In genomic region chr18:63850010-63850409, GRCh38 we compare ENCODE assay signal across 9 cellular contexts. TPM values are rescaled to one million over a fixed set of nuclear protein-coding genes. Genes with fewer than 3 reads are reported as not detected.
DNase-seq lines count a peak whose midpoint lies in the region; ATAC-seq and TF ChIP-seq lines count a peak whose summit lies in the region.
"Had no signal": no experiment of that assay in that cellular context is flagged by ENCODE, and none has a peak within 500 bp of the region (broad histone marks: within the 10 kb centered on the region; RNA-seq: fewer than 3 reads in every experiment).

No MANE protein-coding gene starts in this region.

- TF ChIP-seq CTCF in Caco-2 (IDR thresholded peaks at IDR 0.05; ENCODE audit: insufficient read depth in 1 of 2, low read depth in 1 of 2, low read length in 1 of 2, severe bottlenecking in 1 of 2, unreplicated experiment in 1 of 2) (peak in 1 of 2 experiments; percentile 24), IMR-90 (conservative IDR thresholded peaks at IDR 0.05; ENCODE audit: low read depth, low read length) (peak; percentile 53), left lung (IDR thresholded peaks at IDR 0.05) (no peak)

- no peak overlapping the region for H3K9ac ChIP-seq in IMR-90 (ENCODE audit: low read depth, low read length)

- no CpG with 5 or more reads among the region's 4 CpGs for WGBS in IMR-90 (ENCODE audit: extremely low coverage in 2 of 2, insufficient read length in 1 of 2), 2 experiments

- no peak overlapping the region for H2AK9ac ChIP-seq in IMR-90 (replicated peaks; ENCODE audit: low read depth, low read length, poor library complexity)

- no peak overlapping the region for H4K91ac ChIP-seq in IMR-90 (ENCODE audit: insufficient read depth, low read depth, low read length)

- no peak overlapping the region for H2BK5ac ChIP-seq in IMR-90 (ENCODE audit: low read depth, low read length, poor library complexity, severe bottlenecking)

- TF ChIP-seq POLR2A in IMR-90 (IDR thresholded peaks at IDR 0.05; ENCODE audit: low read depth, low read length), result no peak

- dilution Hi-C loops in IMR-90 (cut with HindIII; ENCODE audit: low sequenced_read_pairs, unreplicated experiment), result no loop called here

- POLR2A ChIA-PET in Caco-2 (lab: Charles Lee) (no interaction called here), IMR-90 (lab: Charles Lee; ENCODE audit: unreplicated experiment) (no interaction called here)

- ATAC-seq in GM19395 (IDR thresholded peaks at IDR 0.05; ENCODE audit: unreplicated experiment) (peak; percentile 69), IMR-90 (ENCODE audit: low read depth) (peak; percentile 67; the same call in 1 of the 2 replicates), left lung (peak; percentile 51), HG03025 (IDR thresholded peaks at IDR 0.05; ENCODE audit: low FRiP score, unreplicated experiment) (no peak)
- ATAC-seq: K562 had no signal

- no peaks in the 10 kb centered on the region for H3K9me3 Mint-ChIP-seq in Caco-2 (ENCODE audit: unreplicated experiment)

- no peaks in the 10 kb centered on the region for H3K4me1 Mint-ChIP-seq in Caco-2 (ENCODE audit: low read depth, unreplicated experiment)

- H2AK5ac ChIP-seq in IMR-90 (ENCODE audit: low read depth, low read length), result no peak overlapping the region

- no peak overlapping the region for H3K4me3 Mint-ChIP-seq in Caco-2 (ENCODE audit: unreplicated experiment)

- no peak overlapping the region for H3K18ac ChIP-seq in IMR-90 (ENCODE audit: low read depth, low read length)

- no peak overlapping the region for H3K56ac ChIP-seq in IMR-90 (ENCODE audit: extremely low read depth, insufficient read depth, low read length)

- H3K27me3 ChIP-seq in Caco-2 (replicated peaks; ENCODE audit: control insufficient read depth, insufficient read depth, low read length) (no peaks in the 10 kb centered on the region), IMR-90 (ENCODE audit: control insufficient read depth, insufficient read depth, low read length) (no peaks in the 10 kb centered on the region; the same call in 1 of the 2 replicates), left lung (no peaks in the 10 kb centered on the region)

- H2AFZ ChIP-seq in IMR-90 (replicated peaks; ENCODE audit: low read length, poor library complexity), result no peak overlapping the region

- H2BK120ac ChIP-seq in IMR-90 (ENCODE audit: low read depth, low read length), result no peak overlapping the region

- in situ Hi-C loops in IMR-90 (cut with MboI; ENCODE audit: low sequenced_read_pairs), result no loop called here

- no peak overlapping the region for H4K5ac ChIP-seq in IMR-90 (ENCODE audit: low read depth, low read length)

- H3K36me3 ChIP-seq in Caco-2 (ENCODE audit: control insufficient read depth, insufficient read depth, low read length), result no peaks in the 10 kb centered on the region
- H3K36me3 ChIP-seq in IMR-90 (ENCODE audit: control insufficient read depth, insufficient read depth, low read length), result no peaks in the 10 kb centered on the region
- no peaks in the 10 kb centered on the region for H3K36me3 ChIP-seq in left lung

- no peak overlapping the region for H3K4me3 ChIP-seq in Caco-2 (ENCODE audit: low read depth, low read length)
- no peak overlapping the region for H3K4me3 ChIP-seq in IMR-90 (ENCODE audit: insufficient read depth, low read depth, low read length)
- H3K4me3 ChIP-seq in left lung, result no peak overlapping the region
- H3K4me3 ChIP-seq: K562 had no signal

- no peaks in the 10 kb centered on the region for H3K9me3 ChIP-seq in Caco-2
- H3K9me3 ChIP-seq in IMR-90 (ENCODE audit: control insufficient read depth, insufficient read depth, low read length), result no peaks in the 10 kb centered on the region
- H3K9me3 ChIP-seq in left lung, result no peaks in the 10 kb centered on the region

- H3K14ac ChIP-seq in IMR-90 (replicated peaks; ENCODE audit: low read depth, low read length), result no peak overlapping the region

- DNase-seq in Caco-2 (peak; percentile 30 to 31), IMR-90 (peak; percentile 31), SK-N-DZ (ENCODE audit: low spot score) (peak; percentile 5), left lung (no peak), NCI-H2029 (lab: John Stamatoyannopoulos, UW) (no peak), GM19240 (ENCODE audit: insufficient read length, low spot score) (no peak)

- peak; percentile 53 for TF ChIP-seq RAD21 in IMR-90 (IDR thresholded peaks at IDR 0.05; ENCODE audit: low read length)

- no peaks in the 10 kb centered on the region for H3K4me1 ChIP-seq in Caco-2
- no peaks in the 10 kb centered on the region for H3K4me1 ChIP-seq in IMR-90 (ENCODE audit: control insufficient read depth, insufficient read depth, low read length)
- no peaks in the 10 kb centered on the region for H3K4me1 ChIP-seq in left lung

- peaks cover 2% of the 10 kb centered on the region for H3K27me3 Mint-ChIP-seq in Caco-2 (ENCODE audit: insufficient read depth, unreplicated experiment)

- H3K23ac ChIP-seq in IMR-90 (ENCODE audit: low read depth, low read length), result no peak overlapping the region

- H2BK20ac ChIP-seq in IMR-90 (ENCODE audit: low read depth, low read length), result no peak overlapping the region

- CTCF ChIA-PET in Caco-2 (lab: Charles Lee) (no interaction called here), IMR-90 (lab: Yijun Ruan, JAX) (no interaction called here)

- no peaks in the 10 kb centered on the region for H3K9me1 ChIP-seq in IMR-90 (ENCODE audit: insufficient read depth, low read length)

- no peaks in the 10 kb centered on the region for H4K20me1 ChIP-seq in IMR-90 (ENCODE audit: insufficient read depth, low read length)

- H3K27ac Mint-ChIP-seq in Caco-2 (ENCODE audit: unreplicated experiment), result no peak overlapping the region

- no peak overlapping the region for H3K4me2 ChIP-seq in IMR-90 (ENCODE audit: low read depth, low read length)

- no TSS peak for BruUV-seq in Caco-2 (replicated peaks; lab: Mats Ljungman, UMichigan)
- no TSS peak for BruUV-seq in IMR-90 (replicated peaks; lab: Mats Ljungman, UMichigan)

- no peak overlapping the region for H2BK15ac ChIP-seq in IMR-90 (ENCODE audit: low read depth, low read length)

- H3K36me3 Mint-ChIP-seq in Caco-2 (ENCODE audit: insufficient read depth, unreplicated experiment), result no peaks in the 10 kb centered on the region

- H3K79me1 ChIP-seq in IMR-90 (ENCODE audit: low read depth in 1 of 2, low read length in 2 of 2), result no peaks in the 10 kb centered on the region

- H4K8ac ChIP-seq in IMR-90 (ENCODE audit: low read depth in 2 of 2, low read length in 2 of 2), result no peak overlapping the region

- intact Hi-C loops in Caco-2 (cut with micrococcal nuclease; ENCODE audit: unreplicated experiment), result no loop called here
- intact Hi-C loops in IMR-90 (cut with micrococcal nuclease), result loop anchor here (1.0 kb wide), 1 partner anchor 332 kb away; no protein-coding TSS in a partner anchor
- intact Hi-C loops in left lung (cut with DNase I), result no loop called here

- H3K27ac ChIP-seq in IMR-90 (ENCODE audit: insufficient read depth, low read length), result no peak overlapping the region
- no peak overlapping the region for H3K27ac ChIP-seq in left lung

- H3K4ac ChIP-seq in IMR-90 (ENCODE audit: low read depth, low read length), result no peak overlapping the region

TF ChIP-seq in IMR-90, 13 proteins besides CTCF, POLR2A, EP300 and RAD21:
- TF ChIP-seq ELK1 (IDR thresholded peaks at IDR 0.05; ENCODE audit: borderline replicate concordance, low read depth, low read length) (no peak), NFE2L2 (IDR thresholded peaks at IDR 0.05; ENCODE audit: low read depth, low read length) (no peak), SMC3 (IDR thresholded peaks at IDR 0.05; ENCODE audit: low read depth, low read length) (peak; percentile 63), CEBPB (IDR thresholded peaks at IDR 0.05; ENCODE audit: low read depth, low read length) (0 out of 2 replicates have a peak, but pooled peaks have one; percentile 9), MXI1 (IDR thresholded peaks at IDR 0.05; ENCODE audit: borderline replicate concordance, low read depth, low read length) (no peak), CHD1 (IDR thresholded peaks at IDR 0.05; ENCODE audit: low read depth, low read length) (no peak)

RNA-seq across cellular contexts. Expression of gene SERPINB2, which starts 37.5 kb away (rescaled TPM):
- total RNA-seq in Caco-2 (2022) (not detected in 2 replicates), IMR-90 (2012; rRNA removed) (34.4 and 43.0 TPM in 2 replicates), left lung (1 to 10 TPM; 1.1 to 3.5 TPM)
- polyA plus RNA-seq in IMR-90 (2012; rRNA removed), result 32.1 and 46.4 TPM in 2 replicates
- polyA plus RNA-seq in IMR-90 (2012; cell fraction: cytosol; rRNA removed), result 5.3 and 22.9 TPM in 2 replicates
- 5.4 and 32.1 TPM in 2 replicates for polyA plus RNA-seq in IMR-90 (2012; cell fraction: nucleus; rRNA removed; ENCODE audit: low replicate concordance)
- not detected in 2 replicates for polyA plus RNA-seq in SK-N-DZ (2014; cell fraction: cytosol; rRNA removed)
- polyA plus RNA-seq in SK-N-DZ (2014; cell fraction: nucleus; rRNA removed), result not detected in 2 replicates

RNA-seq across cellular contexts. Expression of gene SERPINB10, which starts 57.7 kb away (rescaled TPM):
- total RNA-seq in Caco-2 (2022) (not detected in 2 replicates), IMR-90 (2012; rRNA removed) (not detected in 2 replicates), left lung (under 1 TPM in 1 of 2 donors, not detected in 1; 0.58 TPM)
- polyA plus RNA-seq in IMR-90 (2012; rRNA removed), result not detected in 2 replicates
- not detected in 2 replicates for polyA plus RNA-seq in IMR-90 (2012; cell fraction: cytosol; rRNA removed)
- 0.05 TPM in 1 of 2 replicates, not detected in the other for polyA plus RNA-seq in IMR-90 (2012; cell fraction: nucleus; rRNA removed; ENCODE audit: low replicate concordance)
- polyA plus RNA-seq in SK-N-DZ (2014; cell fraction: cytosol; rRNA removed), result not detected in 2 replicates
- polyA plus RNA-seq in SK-N-DZ (2014; cell fraction: nucleus; rRNA removed), result not detected in 2 replicates
- total RNA-seq: K562 had no signal
- polyA plus RNA-seq: K562 had no signal

Comparison
In these comparisons a context has a peak if more than half of its experiments do, and no peak if none do; other contexts are left out.
1. DNase-seq: peak in Caco-2 (2 of 2), IMR-90 (single experiment) and SK-N-DZ (single experiment); none in left lung (0 of 2), NCI-H2029 (single experiment) and GM19240 (single experiment).